Comparison of ENCODE assay signal across 1 cellular context in genomic region chr1:1518621-1519007, GRCh38.
TF ChIP-seq lines count a peak whose summit lies in the region.

No MANE protein-coding gene starts in this region.

TF ChIP-seq in HepG2, 621 proteins besides CTCF, POLR2A, EP300 and RAD21:
- TF ChIP-seq HNRNPL (IDR thresholded peaks at IDR 0.05; ENCODE audit: low read depth, low read length): 0 out of 2 replicates have a peak, but pooled peaks have one; percentile 60
